ENCODE assay signal across 1 cellular context in genomic region chr4:83484500-83485431, GRCh38.
A peak's percentile ranks its signal among the peaks of the same experiment; 100 is the strongest.
TF ChIP-seq lines count a peak whose summit lies in the region.

ABRAXAS1 (minus strand) TSS chr4:83485100; CDS start chr4:83485072, 28 bp downstream.

TF ChIP-seq in HEK293, 187 proteins besides CTCF, POLR2A, EP300 and RAD21 (continued from another document):
- TF ChIP-seq ZNF280D (tag by site-specific recombination; IDR thresholded peaks at IDR 0.05) (no peak), ZNF501 (tag by site-specific recombination; IDR thresholded peaks at IDR 0.05) (peak; percentile 44; the same call in 1 of the 2 replicates), ZNF37A (tag by site-specific recombination; IDR thresholded peaks at IDR 0.05) (no peak), PRDM4 (tag by site-specific recombination; IDR thresholded peaks at IDR 0.05) (no peak), ZNF654 (tag by site-specific recombination; IDR thresholded peaks at IDR 0.05; ENCODE audit: low read depth) (no peak), ZNF768 (tag by site-specific recombination; IDR thresholded peaks at IDR 0.05) (no peak), ZNF223 (tag by site-specific recombination; IDR thresholded peaks at IDR 0.05) (no peak), SP7 (tag by site-specific recombination; IDR thresholded peaks at IDR 0.05) (peak; percentile 68), ATF2 (tag by site-specific recombination; IDR thresholded peaks at IDR 0.05; ENCODE audit: low read depth) (no peak), ZNF214 (tag by site-specific recombination; IDR thresholded peaks at IDR 0.05; ENCODE audit: borderline replicate concordance) (no peak), PATZ1 (tag by site-specific recombination; IDR thresholded peaks at IDR 0.05) (peak; percentile 78), ZNF837 (tag by site-specific recombination; IDR thresholded peaks at IDR 0.05) (no peak), KLF10 (tag by site-specific recombination; IDR thresholded peaks at IDR 0.05) (peak; percentile 70; the same call in 1 of the 2 replicates), REST (tag by site-specific recombination; IDR thresholded peaks at IDR 0.05) (peak; percentile 23; the same call in 1 of the 2 replicates), ZEB2 (tag by site-specific recombination; IDR thresholded peaks at IDR 0.05) (peak; percentile 51), ZSCAN16 (tag by site-specific recombination; IDR thresholded peaks at IDR 0.05) (0 out of 2 replicates have a peak, but pooled peaks have one; percentile 20), ZNF10 (tag by site-specific recombination; IDR thresholded peaks at IDR 0.05) (no peak), ZNF184 (tag by site-specific recombination; IDR thresholded peaks at IDR 0.05) (peak; percentile 39; the same call in 1 of the 2 replicates), ZBTB20 (tag by site-specific recombination; IDR thresholded peaks at IDR 0.05) (peak; percentile 63; the same call in 1 of the 2 replicates), KLF9 (tag by site-specific recombination; IDR thresholded peaks at IDR 0.05; ENCODE audit: low read depth) (peak; percentile 82), ZNF19 (tag by site-specific recombination; IDR thresholded peaks at IDR 0.05; ENCODE audit: low read depth) (no peak), ZBTB26 (tag by site-specific recombination; optimal IDR thresholded peaks at IDR 0.05) (peak; percentile 92), SALL2 (tag by site-specific recombination; IDR thresholded peaks at IDR 0.05; ENCODE audit: borderline replicate concordance) (no peak), SCRT2 (tag by site-specific recombination; IDR thresholded peaks at IDR 0.05) (peak; percentile 83), ZNF692 (tag by site-specific recombination; IDR thresholded peaks at IDR 0.05) (peak; percentile 78), PRDM10 (tag by site-specific recombination; IDR thresholded peaks at IDR 0.05) (peak; percentile 35), WT1 (tag by site-specific recombination; IDR thresholded peaks at IDR 0.05) (peak; percentile 34; the same call in 1 of the 2 replicates), MZF1 (tag by site-specific recombination; IDR thresholded peaks at IDR 0.05; ENCODE audit: borderline replicate concordance) (no peak), PRDM1 (tag by site-specific recombination; IDR thresholded peaks at IDR 0.05) (peak; percentile 86)
